22 cellular contexts compared by ENCODE assay signal in genomic region chr18:35604369-35604768, GRCh38. TPM values are rescaled to one million over a fixed set of nuclear protein-coding genes. Genes with fewer than 3 reads are reported as not detected.
DNase-seq lines count a peak whose midpoint lies in the region; ATAC-seq, FAIRE-seq and TF ChIP-seq lines count a peak whose summit lies in the region.
"Had no signal": no experiment of that assay in that cellular context is flagged by ENCODE, and none has a peak within 500 bp of the region (broad histone marks: within the 10 kb centered on the region; RNA-seq: fewer than 3 reads in every experiment).

No MANE protein-coding gene starts in this region.

- no peak for ATAC-seq in GM18498 (IDR thresholded peaks at IDR 0.05; ENCODE audit: unreplicated experiment)
- ATAC-seq in HG03521 (IDR thresholded peaks at IDR 0.05; ENCODE audit: unreplicated experiment): no peak
- ATAC-seq: A549 had no signal

- H3K4me3 ChIP-seq in DOHH2 (ENCODE audit: low read length) (peak overlapping the region; percentile 46), OCI-LY7 (ENCODE audit: low read depth, low read length, poor library complexity, severe bottlenecking) (no peak overlapping the region), endothelial cell of umbilical vein (replicated peaks in 1 of 3; ENCODE audit: insufficient read depth in 1 of 3, low read depth in 1 of 3, low read length in 3 of 3) (no peak overlapping the region)
- H3K4me3 ChIP-seq: A549, GM23248 had no signal

- H3K79me2 ChIP-seq in DOHH2 (ENCODE audit: control insufficient read depth, low read length) (peaks cover 95% of the 10 kb centered on the region), OCI-LY7 (ENCODE audit: insufficient read depth, low read depth, low read length) (peaks cover 7% of the 10 kb centered on the region; the same call in 1 of the 2 replicates), endothelial cell of umbilical vein (ENCODE audit: control insufficient read depth, insufficient read depth, low read length) (peaks cover 100% of the 10 kb centered on the region)

- H3K9me3 ChIP-seq in DOHH2 (ENCODE audit: control insufficient read depth, insufficient read depth, low read length) (peaks cover 28% of the 10 kb centered on the region), OCI-LY7 (ENCODE audit: low read length) (peaks cover 26% of the 10 kb centered on the region; the same call in 1 of the 2 replicates), endothelial cell of umbilical vein (replicated peaks; ENCODE audit: control insufficient read depth, insufficient read depth, low read length) (no peaks in the 10 kb centered on the region)

- POLR2A ChIA-PET in OCI-LY7 (lab: Charles Lee) (no interaction called here), endothelial cell of umbilical vein (lab: Charles Lee) (no interaction called here)

- H4K20me1 ChIP-seq in DOHH2 (ENCODE audit: control insufficient read depth, insufficient read depth, low read depth, low read length) (no peaks in the 10 kb centered on the region), OCI-LY7 (ENCODE audit: insufficient read depth, low read length) (no peaks in the 10 kb centered on the region), endothelial cell of umbilical vein (replicated peaks; ENCODE audit: control insufficient read depth, extremely low read depth, insufficient read depth, low read length) (peaks cover 2% of the 10 kb centered on the region)

- dilution Hi-C loops in endothelial cell of umbilical vein (cut with MboI; ENCODE audit: extremely low pct_ligation_motif_present, low sequenced_read_pairs): no loop called here

- H3K27me3 ChIP-seq in DOHH2 (ENCODE audit: control insufficient read depth, low read length) (no peaks in the 10 kb centered on the region), endothelial cell of umbilical vein (ENCODE audit: control insufficient read depth in 2 of 2, insufficient read depth in 2 of 2, low read length in 2 of 2) (no peaks in the 10 kb centered on the region)

- H3K9me1 ChIP-seq in endothelial cell of umbilical vein (replicated peaks; ENCODE audit: control insufficient read depth, extremely low read depth, insufficient read depth, low read length): no peaks in the 10 kb centered on the region

- no peak for TF ChIP-seq CTCF in DOHH2 (IDR thresholded peaks at IDR 0.05; ENCODE audit: low read depth, low read length, poor library complexity, severe bottlenecking)
- no peak for TF ChIP-seq CTCF in OCI-LY7 (conservative IDR thresholded peaks at IDR 0.05; ENCODE audit: low read length)
- TF ChIP-seq CTCF in endothelial cell of umbilical vein (IDR thresholded peaks at IDR 0.05; ENCODE audit: extremely low read depth in 1 of 2, insufficient read depth in 1 of 2, low read depth in 1 of 2, low read length in 2 of 2): no peak

- FAIRE-seq in endothelial cell of umbilical vein (lab: Jason Lieb, UNC): peak; percentile 28
- FAIRE-seq: A549, G401.6, GM18507, H1 had no signal

- BruUV-seq in OCI-LY7 (replicated peaks; lab: Mats Ljungman, UMichigan) (no TSS peak), endothelial cell of umbilical vein (replicated peaks; lab: Mats Ljungman, UMichigan) (no TSS peak)

- peaks cover 32% of the 10 kb centered on the region for H3K4me1 ChIP-seq in DOHH2 (ENCODE audit: control insufficient read depth, low read length)
- peaks cover 10% of the 10 kb centered on the region for H3K4me1 ChIP-seq in OCI-LY7 (ENCODE audit: insufficient read depth, low read length, poor library complexity, severe bottlenecking)
- H3K4me1 ChIP-seq in endothelial cell of umbilical vein (ENCODE audit: control insufficient read depth, extremely low read depth, insufficient read depth, low read length): peaks cover 29% of the 10 kb centered on the region

- DNase-seq in OCI-LY7 (ENCODE audit: low spot score) (no peak), endothelial cell of umbilical vein (ENCODE audit: low read depth, low spot score) (no peak), midbrain (lab: John Stamatoyannopoulos, UW) (no peak)
- DNase-seq: 8988T; ACHN; AML-193; C1 segment of cervical spinal cord; Calu3; CD4-positive, alpha-beta memory T cell; COR-L47; DMS53; DMS79 treated with DMSO at 0.1 percent for 48 hours; GM23248; H7; HCEC 1CT had no signal

- H3K36me3 ChIP-seq in DOHH2 (ENCODE audit: control insufficient read depth, low read length): peaks cover 14% of the 10 kb centered on the region
- H3K36me3 ChIP-seq in OCI-LY7 (ENCODE audit: insufficient read depth, low read length): no peaks in the 10 kb centered on the region; the same call in 1 of the 2 replicates
- H3K36me3 ChIP-seq in endothelial cell of umbilical vein (ENCODE audit: control insufficient read depth in 2 of 2, extremely low read depth in 1 of 2, insufficient read depth in 2 of 2, low read length in 2 of 2): no peaks in the 10 kb centered on the region

- H3K9ac ChIP-seq in endothelial cell of umbilical vein (replicated peaks; ENCODE audit: extremely low read depth, insufficient read depth, low read length): no peak overlapping the region
- H3K9ac ChIP-seq: GM23248 had no signal

- no peaks in the 10 kb centered on the region for H3F3A ChIP-seq in DOHH2 (ENCODE audit: control insufficient read depth, insufficient read depth)

- H3K9me2 ChIP-seq in DOHH2 (replicated peaks; ENCODE audit: control insufficient read depth, low read length): no peaks in the 10 kb centered on the region
- H3K9me2 ChIP-seq in OCI-LY7 (ENCODE audit: insufficient read depth, low read length): no peaks in the 10 kb centered on the region

- intact Hi-C loops in OCI-LY7 (cut with micrococcal nuclease; ENCODE audit: unreplicated experiment) (no loop called here), endothelial cell of umbilical vein (cut with micrococcal nuclease) (loop anchor here (2.0 kb wide), 1 partner anchor 14 kb away; no protein-coding TSS in a partner anchor)

- H3K4me2 ChIP-seq in DOHH2 (ENCODE audit: low read length) (peak overlapping the region; percentile 58), OCI-LY7 (ENCODE audit: low read length) (peak overlapping the region; percentile 32; the same call in 1 of the 2 replicates), endothelial cell of umbilical vein (ENCODE audit: insufficient read depth, low read length) (no peak overlapping the region)
- H3K4me2 ChIP-seq: A549 had no signal

- CTCF ChIA-PET in OCI-LY7 (lab: Charles Lee; ENCODE audit: unreplicated experiment) (no interaction called here), endothelial cell of umbilical vein (lab: Charles Lee) (no interaction called here)

- TF ChIP-seq POLR2A in endothelial cell of umbilical vein (IDR thresholded peaks at IDR 0.05; ENCODE audit: low read depth, low read length): no peak

- H3K27ac ChIP-seq in DOHH2 (ENCODE audit: low read depth, low read length): peak overlapping the region; percentile 41
- no peak overlapping the region for H3K27ac ChIP-seq in OCI-LY7 (ENCODE audit: low read depth, low read length, poor library complexity, severe bottlenecking)
- no peak overlapping the region for H3K27ac ChIP-seq in endothelial cell of umbilical vein (ENCODE audit: insufficient read depth, low read depth, low read length)
- H3K27ac ChIP-seq: A549, GM23248 had no signal

- H2AFZ ChIP-seq in OCI-LY7 (ENCODE audit: low read length) (no peak overlapping the region), endothelial cell of umbilical vein (ENCODE audit: low read depth, low read length) (no peak overlapping the region)
- H2AFZ ChIP-seq: GM23248 had no signal

TF ChIP-seq in endothelial cell of umbilical vein, 7 proteins besides CTCF, POLR2A, EP300 and RAD21:
- no peak for TF ChIP-seq MYC (IDR thresholded peaks at IDR 0.05; ENCODE audit: low read depth, low read length)
- TF ChIP-seq JUN (IDR thresholded peaks at IDR 0.05; ENCODE audit: borderline replicate concordance, insufficient read depth, insufficient read length, low read depth): no peak
- no peak for TF ChIP-seq POLR2AphosphoS5 (IDR thresholded peaks at IDR 0.05; ENCODE audit: insufficient read depth, low read depth, low read length)
- TF ChIP-seq FOS (IDR thresholded peaks at IDR 0.05; ENCODE audit: borderline replicate concordance, insufficient read depth, low read length): no peak
- TF ChIP-seq GATA2 (IDR thresholded peaks at IDR 0.05; ENCODE audit: insufficient read depth, insufficient read length, low read depth, low read length): no peak
- no peak for TF ChIP-seq EZH2 (IDR thresholded peaks at IDR 0.05; ENCODE audit: borderline replicate concordance, low read depth, low read length, severe bottlenecking)
- TF ChIP-seq, protein P1, sequence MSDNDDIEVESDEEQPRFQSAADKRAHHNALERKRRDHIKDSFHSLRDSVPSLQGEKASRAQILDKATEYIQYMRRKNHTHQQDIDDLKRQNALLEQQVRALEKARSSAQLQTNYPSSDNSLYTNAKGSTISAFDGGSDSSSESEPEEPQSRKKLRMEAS (IDR thresholded peaks at IDR 0.05; ENCODE audit: insufficient read depth, insufficient read length): no peak

RNA-seq across cellular contexts. Expression of gene GALNT1, which starts 22.8 kb away (rescaled TPM):
- total RNA-seq in OCI-LY7 (2014; rRNA removed; shearing (Covaris generic)): 22.0 and 27.7 TPM in 2 replicates
- 32.8 and 37.2 TPM in 2 replicates for total RNA-seq in OCI-LY7 (2022)
- 337 and 360 TPM in 2 replicates for total RNA-seq in endothelial cell of umbilical vein
- polyA plus RNA-seq in endothelial cell of umbilical vein: 67.7 and 89.9 TPM in 2 replicates
- polyA plus RNA-seq in endothelial cell of umbilical vein (2011; cell fraction: cytosol; rRNA removed): 139 and 144 TPM in 2 replicates
- 61.6 and 91.9 TPM in 2 replicates for polyA plus RNA-seq in endothelial cell of umbilical vein (2011; cell fraction: nucleus; rRNA removed)
- 237 and 304 TPM in 2 replicates for polyA plus RNA-seq in endothelial cell of umbilical vein (2012)
- 254 and 269 TPM in 2 replicates for polyA minus RNA-seq in endothelial cell of umbilical vein
- polyA minus RNA-seq in endothelial cell of umbilical vein (2011; cell fraction: cytosol; rRNA and poly(A)+ RNA removed): 19.5 TPM
- 119 and 168 TPM in 2 replicates for polyA minus RNA-seq in endothelial cell of umbilical vein (2011; cell fraction: nucleus; rRNA and poly(A)+ RNA removed)
